Comparison of ENCODE assay signal across 13 cellular contexts in the genomic region with DNA sequence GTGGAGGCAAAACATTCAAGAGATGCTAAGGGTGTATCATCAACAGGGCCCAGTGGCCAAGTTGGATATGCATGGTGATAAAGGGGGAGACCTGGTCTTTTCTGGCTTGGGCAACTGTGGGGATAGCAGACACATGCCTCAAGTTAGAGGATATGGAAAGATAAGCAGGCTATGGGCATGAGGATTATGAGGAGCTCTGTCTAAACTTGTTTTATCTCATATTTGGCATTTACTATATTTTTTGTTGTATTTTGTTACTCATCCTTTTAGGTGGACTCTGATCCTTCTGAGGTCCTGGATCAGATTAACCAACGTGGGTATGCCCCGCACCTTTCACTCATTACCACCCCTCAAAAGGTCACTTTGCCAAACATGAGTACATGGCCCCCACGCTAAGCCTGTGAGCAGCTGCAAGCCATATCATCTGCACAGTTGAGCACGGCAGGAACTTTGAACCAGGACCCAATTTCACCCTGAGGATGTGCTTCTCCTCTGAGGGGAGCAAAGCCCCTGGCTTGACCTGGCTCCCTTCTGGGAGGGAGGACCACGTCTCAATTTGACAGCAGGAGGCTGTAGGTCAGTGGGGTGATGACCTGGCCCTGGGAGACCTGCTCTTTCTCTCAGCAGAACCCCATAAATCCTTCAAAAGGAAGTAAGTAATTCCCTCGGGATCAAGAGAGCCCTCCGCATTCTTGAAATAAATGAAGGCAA.
DNase-seq lines count a peak whose midpoint lies in the region; ATAC-seq and TF ChIP-seq lines count a peak whose summit lies in the region.
"Had no signal": no experiment of that assay in that cellular context is flagged by ENCODE, and none has a peak within 500 bp of the region (broad histone marks: within the 10 kb centered on the region; RNA-seq: fewer than 3 reads in every experiment).

No MANE protein-coding gene starts in this region.

- H3K36me3 ChIP-seq in muscle layer of duodenum (ENCODE audit: control insufficient read depth in 1 of 2, insufficient read depth in 2 of 2, low read length in 2 of 2) = no peaks in the 10 kb centered on the region
- no peaks in the 10 kb centered on the region for H3K36me3 ChIP-seq in tibial nerve

- ATAC-seq in SK-N-SH treated with all-trans-retinoic acid at 6 μM for 48 hours = peak; percentile 22
- ATAC-seq in HG03565 (IDR thresholded peaks at IDR 0.05; ENCODE audit: unreplicated experiment) = no peak
- ATAC-seq: activated CD4-positive, CD25-positive, alpha-beta regulatory T cell treated with anti-CD3 and anti-CD28 coated beads, Interleukin-2, amount 50 U/mL, for 24 hours; naive thymus-derived CD4-positive, alpha-beta T cell had no signal

- TF ChIP-seq EP300 in tibial nerve (IDR thresholded peaks at IDR 0.05) = no peak

- no peak for TF ChIP-seq POLR2A in tibial nerve (IDR thresholded peaks at IDR 0.05)

- WGBS in tibial nerve, 2 donors = 23 to 25% methylated on average over 7 of the region's 7 CpGs

- H3K4me3 ChIP-seq in muscle layer of duodenum (ENCODE audit: low read depth in 1 of 2, low read length in 2 of 2) = peak overlapping the region in 1 of 2 donors; percentile 15
- H3K4me3 ChIP-seq in tibial nerve = no peak overlapping the region

- DNase-seq in fibroblast of gingiva (ENCODE audit: low read depth) (peak; percentile 21), tibial nerve (ENCODE audit: low spot score in 2 of 2) (no peak), NOMO-1 treated with dmso at 0.1 percent for 144 hours (lab: John Stamatoyannopoulos, UW; ENCODE audit: unreplicated experiment) (no peak), RPMI8226 (no peak), NCI-H2171 treated with DMSO at 0.1 percent for 48 hours (lab: John Stamatoyannopoulos, UW) (no peak)
- DNase-seq: activated naive CD8-positive, alpha-beta T cell treated with anti-CD3 and anti-CD28 coated beads for 36 hours; DND-41; naive thymus-derived CD4-positive, alpha-beta T cell had no signal

- H3K4me1 ChIP-seq in muscle layer of duodenum (ENCODE audit: control insufficient read depth in 1 of 2, insufficient read depth in 2 of 2, low read length in 2 of 2) (peaks cover 23 to 37% of the 10 kb centered on the region in 2 donors), tibial nerve (peaks cover 6 to 81% (median 46%) of the 10 kb centered on the region in 4 donors)

- peak overlapping the region; percentile 84 for H3K27ac ChIP-seq in muscle layer of duodenum (ENCODE audit: low read length)
- peak overlapping the region; percentile 81 to 99 (median 98) for H3K27ac ChIP-seq in tibial nerve
- H3K27ac ChIP-seq: HL-60 had no signal

- H3K9me3 ChIP-seq in muscle layer of duodenum (ENCODE audit: control insufficient read depth in 1 of 2, low read length in 2 of 2) (no peaks in the 10 kb centered on the region), tibial nerve (no peaks in the 10 kb centered on the region)

- TF ChIP-seq CTCF in tibial nerve (IDR thresholded peaks at IDR 0.05) = no peak

- H3K27me3 ChIP-seq in muscle layer of duodenum (ENCODE audit: low read depth, low read length) (no peaks in the 10 kb centered on the region), tibial nerve (no peaks in the 10 kb centered on the region)

TF ChIP-seq in SK-N-SH treated with all-trans-retinoic acid at 6 μM for 48 hours, 23 proteins besides CTCF, POLR2A, EP300 and RAD21:
- TF ChIP-seq ZC3H10 (CRISPR knock-in tag; IDR thresholded peaks at IDR 0.05) = no peak
- TF ChIP-seq, protein P1, sequence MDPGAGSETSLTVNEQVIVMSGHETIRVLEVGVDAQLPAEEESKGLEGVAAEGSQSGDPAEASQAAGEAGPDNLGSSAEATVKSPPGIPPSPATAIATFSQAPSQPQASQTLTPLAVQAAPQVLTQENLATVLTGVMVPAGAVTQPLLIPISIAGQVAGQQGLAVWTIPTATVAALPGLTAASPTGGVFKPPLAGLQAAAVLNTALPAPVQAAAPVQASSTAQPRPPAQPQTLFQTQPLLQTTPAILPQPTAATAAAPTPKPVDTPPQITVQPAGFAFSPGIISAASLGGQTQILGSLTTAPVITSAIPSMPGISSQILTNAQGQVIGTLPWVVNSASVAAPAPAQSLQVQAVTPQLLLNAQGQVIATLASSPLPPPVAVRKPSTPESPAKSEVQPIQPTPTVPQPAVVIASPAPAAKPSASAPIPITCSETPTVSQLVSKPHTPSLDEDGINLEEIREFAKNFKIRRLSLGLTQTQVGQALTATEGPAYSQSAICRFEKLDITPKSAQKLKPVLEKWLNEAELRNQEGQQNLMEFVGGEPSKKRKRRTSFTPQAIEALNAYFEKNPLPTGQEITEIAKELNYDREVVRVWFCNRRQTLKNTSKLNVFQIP (CRISPR knock-in tag; IDR thresholded peaks at IDR 0.05; ENCODE audit: borderline replicate concordance, low read depth) = no peak
- no peak for TF ChIP-seq GLIS3 (CRISPR knock-in tag; IDR thresholded peaks at IDR 0.05)
- TF ChIP-seq PPARA (CRISPR knock-in tag; IDR thresholded peaks at IDR 0.05; ENCODE audit: borderline replicate concordance) = no peak
- TF ChIP-seq, protein P2, sequence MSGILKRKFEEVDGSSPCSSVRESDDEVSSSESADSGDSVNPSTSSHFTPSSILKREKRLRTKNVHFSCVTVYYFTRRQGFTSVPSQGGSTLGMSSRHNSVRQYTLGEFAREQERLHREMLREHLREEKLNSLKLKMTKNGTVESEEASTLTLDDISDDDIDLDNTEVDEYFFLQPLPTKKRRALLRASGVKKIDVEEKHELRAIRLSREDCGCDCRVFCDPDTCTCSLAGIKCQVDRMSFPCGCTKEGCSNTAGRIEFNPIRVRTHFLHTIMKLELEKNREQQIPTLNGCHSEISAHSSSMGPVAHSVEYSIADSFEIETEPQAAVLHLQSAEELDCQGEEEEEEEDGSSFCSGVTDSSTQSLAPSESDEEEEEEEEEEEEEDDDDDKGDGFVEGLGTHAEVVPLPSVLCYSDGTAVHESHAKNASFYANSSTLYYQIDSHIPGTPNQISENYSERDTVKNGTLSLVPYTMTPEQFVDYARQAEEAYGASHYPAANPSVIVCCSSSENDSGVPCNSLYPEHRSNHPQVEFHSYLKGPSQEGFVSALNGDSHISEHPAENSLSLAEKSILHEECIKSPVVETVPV (CRISPR knock-in tag; IDR thresholded peaks at IDR 0.05) = no peak
- no peak for TF ChIP-seq ZFP30 (CRISPR knock-in tag; IDR thresholded peaks at IDR 0.05)
- no peak for TF ChIP-seq TCF4 (CRISPR knock-in tag; IDR thresholded peaks at IDR 0.05; ENCODE audit: borderline replicate concordance)
- TF ChIP-seq OSR1 (CRISPR knock-in tag; IDR thresholded peaks at IDR 0.05) = no peak
- no peak for TF ChIP-seq ESRRG (CRISPR knock-in tag; IDR thresholded peaks at IDR 0.05)
- no peak for TF ChIP-seq ZNF565 (CRISPR knock-in tag; conservative IDR thresholded peaks at IDR 0.05; ENCODE audit: low read depth)
- no peak for TF ChIP-seq SNAI2 (CRISPR knock-in tag; IDR thresholded peaks at IDR 0.05)
- TF ChIP-seq ZNF70 (CRISPR knock-in tag; IDR thresholded peaks at IDR 0.05) = no peak
- TF ChIP-seq ARNTL (CRISPR knock-in tag; IDR thresholded peaks at IDR 0.05; ENCODE audit: borderline replicate concordance, low read depth) = no peak
